ENCODE assay signal across 24 cellular contexts in the genomic region with DNA sequence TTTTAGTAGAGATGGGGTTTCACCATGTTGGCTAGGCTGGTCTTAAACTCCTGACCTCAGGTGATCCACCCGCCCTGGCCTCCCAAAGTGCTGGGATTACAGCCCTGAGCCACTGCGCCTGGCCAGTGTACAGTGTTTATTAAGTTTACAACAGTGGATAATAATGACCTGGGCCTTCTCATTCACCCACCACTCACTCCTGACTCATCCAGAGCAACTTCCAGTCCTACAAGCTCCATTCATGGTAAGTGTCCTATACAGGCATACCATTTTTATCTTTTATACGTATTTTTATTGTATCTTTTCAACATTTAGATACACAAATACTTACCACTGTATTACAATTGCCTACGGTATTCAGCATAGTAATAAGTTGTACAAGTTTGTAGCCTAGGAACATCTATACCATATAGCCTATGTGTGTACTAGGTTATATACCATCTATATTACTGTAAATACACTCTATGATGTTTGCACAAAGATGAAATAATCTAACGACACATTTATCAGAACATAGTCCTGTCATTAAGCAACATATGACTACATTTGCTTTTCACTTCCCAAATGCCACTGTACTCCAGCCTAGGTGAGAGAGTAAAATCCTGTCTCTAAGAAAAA. TPM values are rescaled to one million over a fixed set of nuclear protein-coding genes. Genes with fewer than 3 reads are reported as not detected.
"Had no signal": no experiment of that assay in that cellular context is flagged by ENCODE, and none has a peak within 500 bp of the region (broad histone marks: within the 10 kb centered on the region; RNA-seq: fewer than 3 reads in every experiment).

No MANE protein-coding gene starts in this region.

- H3K36me3 ChIP-seq: brain microvascular endothelial cell, cardiac muscle cell, Peyer's patch had no signal

- H3K27ac Mint-ChIP-seq: activated CD4-positive, alpha-beta T cell treated with anti-CD3 and anti-CD28 coated beads, Interleukin-2, amount 10 ng/mL, durations not matched to agents 24 days and 14 days; activated CD8-positive, alpha-beta memory T cell treated with anti-CD3 and anti-CD28 coated beads, Interleukin-2, amount 10 ng/mL, durations not matched to agents 7 days and 5 days; activated naive CD4-positive, alpha-beta T cell treated with anti-CD3 and anti-CD28 coated beads, Interleukin-2, amount 10 ng/mL, durations not matched to agents 7 days and 5 days; activated naive CD8-positive, alpha-beta T cell treated with anti-CD3 and anti-CD28 coated beads for 36 hours; activated T-cell treated with anti-CD3 and anti-CD28 coated beads, Interleukin-2, amount 50 U/mL, for 24 hours; T-helper 1 cell treated with Interleukin-12 subunit alpha and Interleukin-12 subunit beta and Interleukin-4 antibody, amounts not matched to agents 30 μg/mL and 1 μg/mL, for 36 hours; WTC11 had no signal

- H3K27ac ChIP-seq: brain microvascular endothelial cell, cardiac muscle cell, Peyer's patch, RWPE1 had no signal

- H3K9me3 ChIP-seq: Peyer's patch had no signal

- H3K4me3 Mint-ChIP-seq: activated CD4-positive, alpha-beta T cell treated with anti-CD3 and anti-CD28 coated beads, Interleukin-2, amount 10 ng/mL, durations not matched to agents 24 days and 14 days; activated CD8-positive, alpha-beta memory T cell treated with anti-CD3 and anti-CD28 coated beads, Interleukin-2, amount 10 ng/mL, durations not matched to agents 7 days and 5 days; activated naive CD4-positive, alpha-beta T cell treated with anti-CD3 and anti-CD28 coated beads, Interleukin-2, amount 10 ng/mL, durations not matched to agents 7 days and 5 days; activated naive CD8-positive, alpha-beta T cell treated with anti-CD3 and anti-CD28 coated beads for 36 hours; activated T-cell treated with anti-CD3 and anti-CD28 coated beads, Interleukin-2, amount 50 U/mL, for 24 hours; T-helper 1 cell treated with Interleukin-12 subunit alpha and Interleukin-12 subunit beta and Interleukin-4 antibody, amounts not matched to agents 30 μg/mL and 1 μg/mL, for 36 hours; WTC11 had no signal

- H3K36me3 Mint-ChIP-seq: activated CD8-positive, alpha-beta memory T cell treated with anti-CD3 and anti-CD28 coated beads, Interleukin-2, amount 10 ng/mL, durations not matched to agents 7 days and 5 days; activated naive CD4-positive, alpha-beta T cell treated with anti-CD3 and anti-CD28 coated beads, Interleukin-2, amount 10 ng/mL, durations not matched to agents 7 days and 5 days; activated naive CD8-positive, alpha-beta T cell treated with anti-CD3 and anti-CD28 coated beads for 36 hours; WTC11 had no signal

- H3K9me3 Mint-ChIP-seq: activated CD4-positive, alpha-beta T cell treated with anti-CD3 and anti-CD28 coated beads, Interleukin-2, amount 10 ng/mL, durations not matched to agents 24 days and 14 days; activated naive CD4-positive, alpha-beta T cell treated with anti-CD3 and anti-CD28 coated beads, Interleukin-2, amount 10 ng/mL, durations not matched to agents 7 days and 5 days; activated naive CD8-positive, alpha-beta T cell treated with anti-CD3 and anti-CD28 coated beads for 36 hours; activated T-cell treated with anti-CD3 and anti-CD28 coated beads, Interleukin-2, amount 50 U/mL, for 24 hours; T-helper 1 cell treated with Interleukin-12 subunit alpha and Interleukin-12 subunit beta and Interleukin-4 antibody, amounts not matched to agents 30 μg/mL and 1 μg/mL, for 36 hours had no signal

- H3K27me3 ChIP-seq: brain microvascular endothelial cell, Peyer's patch had no signal

- DNase-seq: activated CD4-positive, alpha-beta T cell treated with anti-CD3 and anti-CD28 coated beads for 1 hour; activated CD4-positive, alpha-beta T cell treated with anti-CD3 and anti-CD28 coated beads, Interleukin-2, amount 10 ng/mL, durations not matched to agents 24 days and 14 days; activated CD4-positive, alpha-beta T cell treated with anti-CD3 and anti-CD28 coated beads, Interleukin-2, amount 50 U/mL, for 48 hours; activated CD8-positive, alpha-beta memory T cell treated with anti-CD3 and anti-CD28 coated beads, Interleukin-2, amount 10 ng/mL, durations not matched to agents 7 days and 5 days; activated effector memory CD4-positive, alpha-beta T cell treated with anti-CD3 and anti-CD28 coated beads, Interleukin-2, amount 50 U/mL, for 16 hours; activated naive CD4-positive, alpha-beta T cell treated with anti-CD3 and anti-CD28 coated beads, Interleukin-2, amount 10 ng/mL, durations not matched to agents 7 days and 5 days; activated naive CD8-positive, alpha-beta T cell treated with anti-CD3 and anti-CD28 coated beads for 36 hours; activated T-cell treated with anti-CD3 and anti-CD28 coated beads, Interleukin-2, amount 50 U/mL, for 24 hours; brain microvascular endothelial cell; Karpas-422; NCI-H1694; NCI-H2029; NCI-H2107; NCI-H2171 treated with DMSO at 0.1 percent for 48 hours; NCI-H345; NCI-H510A; NCI-H526 treated with DMSO at 0.1 percent for 48 hours; NCI-H82; Peyer's patch; SHP77 had no signal

- H3K4me1 ChIP-seq: Peyer's patch had no signal

- H3K4me3 ChIP-seq: cardiac muscle cell, Peyer's patch had no signal

- ATAC-seq: activated CD8-positive, alpha-beta memory T cell treated with anti-CD3 and anti-CD28 coated beads, Interleukin-2, amount 10 ng/mL, durations not matched to agents 7 days and 5 days; WTC11 had no signal

RNA-seq across cellular contexts. Expression of gene HOXA1, which starts 17.1 kb away (rescaled TPM):
- total RNA-seq: WTC11 had no signal

RNA-seq across cellular contexts. Expression of gene HOXA2, which starts 23.8 kb away (rescaled TPM):
- total RNA-seq: activated CD4-positive, alpha-beta T cell treated with anti-CD3 and anti-CD28 coated beads, Interleukin-2, amount 10 ng/mL, durations not matched to agents 24 days and 14 days; activated CD8-positive, alpha-beta memory T cell treated with anti-CD3 and anti-CD28 coated beads, Interleukin-2, amount 10 ng/mL, durations not matched to agents 7 days and 5 days; activated naive CD8-positive, alpha-beta T cell treated with anti-CD3 and anti-CD28 coated beads for 36 hours; WTC11 had no signal

RNA-seq across cellular contexts. Expression of gene HOXA4, which starts 51.8 kb away (rescaled TPM):
- total RNA-seq: activated CD4-positive, alpha-beta T cell treated with anti-CD3 and anti-CD28 coated beads, Interleukin-2, amount 10 ng/mL, durations not matched to agents 24 days and 14 days; activated CD8-positive, alpha-beta memory T cell treated with anti-CD3 and anti-CD28 coated beads, Interleukin-2, amount 10 ng/mL, durations not matched to agents 7 days and 5 days; activated naive CD8-positive, alpha-beta T cell treated with anti-CD3 and anti-CD28 coated beads for 36 hours; cardiac muscle cell; WTC11 had no signal
